ENCODE assay signal across 8 cellular contexts in genomic region chr1:182841368-182841988, GRCh38. TPM values are rescaled to one million over a fixed set of nuclear protein-coding genes. Genes with fewer than 3 reads are reported as not detected.
DNase-seq lines count a peak whose midpoint lies in the region; ATAC-seq and TF ChIP-seq lines count a peak whose summit lies in the region.

No MANE protein-coding gene starts in this region.

- ATAC-seq in activated CD8-positive, alpha-beta T cell treated with anti-CD3 and anti-CD28 coated beads for 36 hours = no peak
- ATAC-seq in GM21737 (IDR thresholded peaks at IDR 0.05; ENCODE audit: unreplicated experiment) (no peak), HG02884 (IDR thresholded peaks at IDR 0.05; ENCODE audit: unreplicated experiment) (no peak)

- TF ChIP-seq CTCF in AG04450 (IDR thresholded peaks at IDR 0.05; ENCODE audit: low read depth, low read length) = no peak
- TF ChIP-seq CTCF in activated CD8-positive, alpha-beta T cell treated with anti-CD3 and anti-CD28 coated beads for 36 hours (IDR thresholded peaks at IDR 0.05) = no peak

- H3K4me1 Mint-ChIP-seq in activated CD8-positive, alpha-beta T cell treated with anti-CD3 and anti-CD28 coated beads for 36 hours (ENCODE audit: low read depth) = peaks cover 58% of the 10 kb centered on the region

- intact Hi-C loops in activated CD8-positive, alpha-beta T cell treated with anti-CD3 and anti-CD28 coated beads for 36 hours (cut with micrococcal nuclease) = no loop called here

- POLR2A ChIA-PET in AG04450 (lab: Yijun Ruan, JAX) = no interaction called here
- POLR2A ChIA-PET in activated CD8-positive, alpha-beta T cell treated with anti-CD3 and anti-CD28 coated beads for 36 hours (lab: Charles Lee) = interaction anchor here (1.3 to 2.7 kb wide), 4 partner anchors 11 to 253 kb away, joined by 3 to 18 read pairs (median 5); no protein-coding TSS in a partner anchor

- H3K36me3 ChIP-seq in H7 (replicated peaks; ENCODE audit: control insufficient read depth, insufficient read depth, low read length) = peaks cover 14% of the 10 kb centered on the region

- peak overlapping the region; percentile 87 for H3K4me3 Mint-ChIP-seq in activated CD8-positive, alpha-beta T cell treated with anti-CD3 and anti-CD28 coated beads for 36 hours

- DNase-seq in AG04450 (ENCODE audit: low read depth, low spot score) = peak; percentile 1
- no peak for DNase-seq in H7
- no peak for DNase-seq in activated CD8-positive, alpha-beta T cell treated with anti-CD3 and anti-CD28 coated beads for 36 hours
- peak; percentile 50 for DNase-seq in iris pigment epithelial cell (ENCODE audit: low read depth)
- DNase-seq in epidermal melanocyte (ENCODE audit: insufficient read length, low spot score) = no peak
- no peak for DNase-seq in putamen (ENCODE audit: low spot score)

- no peaks in the 10 kb centered on the region for H3K27me3 Mint-ChIP-seq in activated CD8-positive, alpha-beta T cell treated with anti-CD3 and anti-CD28 coated beads for 36 hours

- CTCF ChIA-PET in AG04450 (lab: Charles Lee) = no interaction called here
- CTCF ChIA-PET in activated CD8-positive, alpha-beta T cell treated with anti-CD3 and anti-CD28 coated beads for 36 hours (lab: Charles Lee) = no interaction called here

- peak overlapping the region; percentile 93 for H3K27ac Mint-ChIP-seq in activated CD8-positive, alpha-beta T cell treated with anti-CD3 and anti-CD28 coated beads for 36 hours

- no peaks in the 10 kb centered on the region; the same call in 1 of the 2 replicates for H3K9me3 ChIP-seq in AG04450 (ENCODE audit: control insufficient read depth, insufficient read depth, low read length)

- H3K9me3 Mint-ChIP-seq in activated CD8-positive, alpha-beta T cell treated with anti-CD3 and anti-CD28 coated beads for 36 hours = no peaks in the 10 kb centered on the region

- H3K27me3 ChIP-seq in AG04450 (ENCODE audit: control insufficient read depth, insufficient read depth, low read length) (no peaks in the 10 kb centered on the region), H7 (ENCODE audit: control insufficient read depth, insufficient read depth, low read length) (no peaks in the 10 kb centered on the region)

- no peak overlapping the region for H3K27ac ChIP-seq in AG04450 (ENCODE audit: low read depth, low read length)

- H3K4me3 ChIP-seq in AG04450 (ENCODE audit: low read depth, low read length) (peak overlapping the region; percentile 96), H7 (ENCODE audit: insufficient read depth, low read depth, low read length) (peak overlapping the region; percentile 90; the same call in 1 of the 2 replicates)

- peaks cover 67% of the 10 kb centered on the region for H3K36me3 Mint-ChIP-seq in activated CD8-positive, alpha-beta T cell treated with anti-CD3 and anti-CD28 coated beads for 36 hours (ENCODE audit: low read depth)

RNA-seq across cellular contexts. Expression of gene DHX9, which starts 2.3 kb away (rescaled TPM):
- polyA plus RNA-seq in AG04450 (2011; rRNA removed) = 159 and 191 TPM in 2 replicates
- 166 and 201 TPM in 2 replicates for polyA minus RNA-seq in AG04450 (2011; rRNA and poly(A)+ RNA removed)
- 170 and 177 TPM in 2 replicates for total RNA-seq in H7 (2014; rRNA removed; shearing (Covaris generic))
- total RNA-seq in activated CD8-positive, alpha-beta T cell treated with anti-CD3 and anti-CD28 coated beads for 36 hours = 100 to 1,000 TPM; 213 to 228 TPM

RNA-seq across cellular contexts. Expression of gene NPL, which starts 51.9 kb away (rescaled TPM):
- polyA plus RNA-seq in AG04450 (2011; rRNA removed) = 0.48 and 0.55 TPM in 2 replicates
- 0.30 and 0.64 TPM in 2 replicates for polyA minus RNA-seq in AG04450 (2011; rRNA and poly(A)+ RNA removed)
- total RNA-seq in H7 (2014; rRNA removed; shearing (Covaris generic)) = 2.0 and 8.1 TPM in 2 replicates
- 1 to 10 TPM; 4.5 to 4.9 TPM for total RNA-seq in activated CD8-positive, alpha-beta T cell treated with anti-CD3 and anti-CD28 coated beads for 36 hours

Comparison
In these comparisons a context has a peak if more than half of its experiments do, and no peak if none do; other contexts are left out.
1. DNase-seq: peak in AG04450 (single experiment) and iris pigment epithelial cell (single experiment); none in H7 (single experiment), activated CD8-positive, alpha-beta T cell treated with anti-CD3 and anti-CD28 coated beads for 36 hours (single experiment), epidermal melanocyte (single experiment) and putamen (single experiment).